In the genomic region with DNA sequence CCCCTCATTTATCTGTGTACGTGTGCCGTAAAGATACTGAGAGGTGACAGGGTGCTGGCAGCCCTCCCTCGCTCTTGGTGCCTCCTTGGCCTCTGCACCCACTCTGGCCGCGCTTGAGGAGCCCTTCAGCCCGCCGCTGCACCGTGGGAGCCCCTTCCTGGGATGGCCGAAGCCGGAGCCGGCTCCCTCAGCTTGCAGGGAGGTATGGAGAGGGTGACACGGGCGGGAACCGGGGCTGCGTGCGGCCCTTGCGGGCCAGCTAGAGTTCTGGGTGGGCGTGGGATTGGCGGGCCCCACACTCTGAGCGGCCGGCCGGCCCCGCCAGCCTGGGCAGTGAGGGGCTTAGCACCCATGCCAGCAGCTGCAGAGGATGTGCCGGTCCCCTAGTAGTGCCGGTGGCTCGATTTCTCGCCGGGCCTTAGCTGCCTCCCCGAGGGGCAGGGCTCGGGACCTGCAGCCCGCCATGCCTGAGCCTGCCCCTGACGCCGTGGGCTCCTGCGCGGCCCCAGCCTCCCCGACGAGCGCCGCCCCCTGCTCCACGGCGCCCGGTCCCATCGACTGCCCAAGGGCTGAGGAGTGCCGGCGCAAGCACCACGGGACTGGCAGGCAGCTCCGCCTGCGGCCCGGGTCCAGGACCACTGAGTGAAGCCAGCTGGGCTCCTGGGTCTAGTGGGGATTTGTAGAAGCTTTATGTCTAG, we compare ENCODE assay signal across 32 cellular contexts. TPM values are rescaled to one million over a fixed set of nuclear protein-coding genes. Genes with fewer than 3 reads are reported as not detected.
"Had no signal": no experiment of that assay in that cellular context is flagged by ENCODE, and none has a peak within 500 bp of the region (broad histone marks: within the 10 kb centered on the region; RNA-seq: fewer than 3 reads in every experiment).

No MANE protein-coding gene starts in this region.

- H3K36me3 ChIP-seq: neural progenitor cell, ovary, right lobe of liver, sigmoid colon, suprapubic skin, thoracic aorta, thyroid gland, tibial nerve, upper lobe of left lung, uterus had no signal

- H3K27me3 ChIP-seq: ovary, right lobe of liver, suprapubic skin, thyroid gland, tibial nerve, upper lobe of left lung, uterus had no signal

- H3K4me1 ChIP-seq: neural progenitor cell, parathyroid adenoma, psoas muscle, right lobe of liver, sigmoid colon, suprapubic skin, thyroid gland, tibial nerve, upper lobe of left lung, uterus had no signal

- ATAC-seq: naive thymus-derived CD4-positive, alpha-beta T cell; natural killer cell; psoas muscle; right lobe of liver; stimulated activated memory B cell treated with anti-CD40 and anti-IgM and Interleukin-4, amounts not matched to agents 10 μg/mL and 1 μg/mL and 100 μg/mL, for 72 hours; stimulated activated naive CD8-positive, alpha-beta T cell treated with anti-CD3 and anti-CD28 coated beads, Interleukin-15, amount 100 ng/mL, for 72 hours; stimulated activated naive CD8-positive, alpha-beta T cell treated with anti-CD3 and anti-CD28 coated beads, Interleukin-15, Interleukin-2, amounts not matched to agents 100 U/mL and 50 U/mL, for 24 hours had no signal

- DNase-seq: naive thymus-derived CD4-positive, alpha-beta T cell; natural killer cell; occipital lobe; ovary; psoas muscle; right cardiac atrium; right lobe of liver; sigmoid colon; small intestine; stimulated activated CD4-positive, alpha-beta T cell treated with anti-CD3 and anti-CD28 coated beads, Interleukin-12 subunit alpha, Interleukin-12 subunit beta, amount 100 ng/mL, for 4 hours; stimulated activated CD4-positive, alpha-beta T cell treated with anti-CD3 and anti-CD28 coated beads, Interleukin-1b, Interleukin-23, amount 100 ng/mL, for 48 hours; stimulated activated CD4-positive, alpha-beta T cell treated with anti-CD3 and anti-CD28 coated beads, Interleukin-4, amount 100 ng/mL, for 1 hour; stimulated activated CD4-positive, alpha-beta T cell treated with anti-CD3 and anti-CD28 coated beads, Interleukin-4, amount 100 ng/mL, for 4 hours; stimulated activated CD8-positive, alpha-beta memory T cell treated with anti-CD3 and anti-CD28 coated beads, Interleukin-4, amount 100 ng/mL, for 48 hours; stimulated activated naive CD4-positive, alpha-beta T cell; stimulated activated naive CD8-positive, alpha-beta T cell treated with anti-CD3 and anti-CD28 coated beads, Interleukin-15, amount 100 ng/mL, for 72 hours; stimulated activated naive CD8-positive, alpha-beta T cell treated with anti-CD3 and anti-CD28 coated beads, Interleukin-15, Interleukin-2, amounts not matched to agents 100 U/mL and 50 U/mL, for 24 hours; substantia nigra; thyroid gland; trophoblast cell; uterus had no signal

- H3K4me3 ChIP-seq: neural progenitor cell, ovary, psoas muscle, right lobe of liver, sigmoid colon, suprapubic skin, thoracic aorta, thyroid gland, tibial nerve, upper lobe of left lung, uterus had no signal

- H3K27ac ChIP-seq: neural progenitor cell, ovary, parathyroid adenoma, psoas muscle, right lobe of liver, sigmoid colon, suprapubic skin, thoracic aorta, thyroid gland, tibial nerve, upper lobe of left lung, uterus had no signal

- H3K9me3 ChIP-seq: psoas muscle, right lobe of liver, sigmoid colon, suprapubic skin, thoracic aorta, thyroid gland, upper lobe of left lung, uterus had no signal

RNA-seq across cellular contexts. Expression of gene NKX2-5, which starts 21.6 kb away (rescaled TPM):
- total RNA-seq: naive thymus-derived CD4-positive, alpha-beta T cell; natural killer cell; occipital lobe; osteoblast; ovary; renal cortical epithelial cell; right lobe of liver; sigmoid colon; suprapubic skin; thoracic aorta; thyroid gland; tibial nerve; upper lobe of left lung; urinary bladder; uterus had no signal
- polyA plus RNA-seq: naive thymus-derived CD4-positive, alpha-beta T cell; neural cell; ovary; psoas muscle; urinary bladder had no signal
